ENCODE assay signal across 12 cellular contexts in genomic region chr17:15258113-15258512, GRCh38. TPM values are rescaled to one million over a fixed set of nuclear protein-coding genes. Genes with fewer than 3 reads are reported as not detected.
DNase-seq lines count a peak whose midpoint lies in the region; ATAC-seq and TF ChIP-seq lines count a peak whose summit lies in the region.
"Had no signal": no experiment of that assay in that cellular context is flagged by ENCODE, and none has a peak within 500 bp of the region (broad histone marks: within the 10 kb centered on the region; RNA-seq: fewer than 3 reads in every experiment).

No MANE protein-coding gene starts in this region.

- intact Hi-C loops in left ventricle myocardium inferior (cut with micrococcal nuclease) (no loop called here), left ventricle myocardium superior (cut with micrococcal nuclease) (no loop called here), vagina (cut with DNase I) (no loop called here)

- H3K9me2 ChIP-seq in hepatocyte (replicated peaks; ENCODE audit: insufficient read depth), result no peaks in the 10 kb centered on the region

- 95% methylated on average over 4 of the region's 4 CpGs for WGBS in hepatocyte (ENCODE audit: low lambda C conversion rate, missing lambda C conversion rate)

- peaks cover 36% of the 10 kb centered on the region for H4K20me1 ChIP-seq in hepatocyte (ENCODE audit: insufficient read depth, poor library complexity, severe bottlenecking)

- peak overlapping the region; percentile 35 for H3K9ac ChIP-seq in skeletal muscle satellite cell (ENCODE audit: low read depth, low read length)

- no peaks in the 10 kb centered on the region for H3K9me3 ChIP-seq in left ventricle myocardium inferior (replicated peaks)
- H3K9me3 ChIP-seq in hepatocyte (ENCODE audit: low read depth), result no peaks in the 10 kb centered on the region
- H3K9me3 ChIP-seq in skeletal muscle satellite cell (replicated peaks; ENCODE audit: low read length), result no peaks in the 10 kb centered on the region
- H3K9me3 ChIP-seq in vagina, result no peaks in the 10 kb centered on the region
- H3K9me3 ChIP-seq: A549, adrenal gland had no signal

- H3K36me3 ChIP-seq in left ventricle myocardium inferior (peaks cover 66% of the 10 kb centered on the region), hepatocyte (replicated peaks; ENCODE audit: insufficient read depth, low read depth) (no peaks in the 10 kb centered on the region), skeletal muscle satellite cell (ENCODE audit: insufficient read depth, low read length) (peaks cover 50% of the 10 kb centered on the region), vagina (peaks cover 0 to 55% of the 10 kb centered on the region in 2 donors)

- H3K4me1 ChIP-seq in left ventricle myocardium inferior, result peaks cover 95% of the 10 kb centered on the region
- peaks cover 17% of the 10 kb centered on the region for H3K4me1 ChIP-seq in hepatocyte (ENCODE audit: insufficient read depth)
- peaks cover 44% of the 10 kb centered on the region for H3K4me1 ChIP-seq in skeletal muscle satellite cell (ENCODE audit: control insufficient read depth, insufficient read depth, low read length)
- H3K4me1 ChIP-seq in vagina, result peaks cover 72% of the 10 kb centered on the region

- DNase-seq in left ventricle myocardium inferior, result no peak
- DNase-seq in left ventricle myocardium superior, result no peak
- no peak for DNase-seq in hepatocyte (ENCODE audit: low spot score)
- DNase-seq in vagina (ENCODE audit: extremely low spot score in 2 of 2), result peak in 1 of 2 donors; percentile 83
- DNase-seq in KG1 (lab: John Stamatoyannopoulos, UW), result no peak
- no peak for DNase-seq in SIG-M5 (lab: John Stamatoyannopoulos, UW)

- H2AFZ ChIP-seq in hepatocyte, result no peak overlapping the region
- H2AFZ ChIP-seq: GM23338, PC-9 had no signal

- H3K27me3 ChIP-seq in left ventricle myocardium inferior (ENCODE audit: low read depth) (no peaks in the 10 kb centered on the region), hepatocyte (peaks cover 16% of the 10 kb centered on the region), skeletal muscle satellite cell (ENCODE audit: control insufficient read depth, insufficient read depth, low read length) (no peaks in the 10 kb centered on the region), vagina (no peaks in the 10 kb centered on the region)
- H3K27me3 ChIP-seq: adrenal gland had no signal

- H3K27ac ChIP-seq in left ventricle myocardium inferior (replicated peaks) (peak overlapping the region; percentile 99), hepatocyte (no peak overlapping the region), vagina (peak overlapping the region; percentile 90)
- H3K27ac ChIP-seq: A549, PC-9 had no signal

- no peak for TF ChIP-seq POLR2A in vagina (IDR thresholded peaks at IDR 0.05)

- ATAC-seq in left ventricle myocardium superior (no peak), HG02571 (IDR thresholded peaks at IDR 0.05; ENCODE audit: unreplicated experiment) (no peak)

- peak overlapping the region; percentile 93 for H3K4me2 ChIP-seq in hepatocyte
- peak overlapping the region; percentile 63 for H3K4me2 ChIP-seq in skeletal muscle satellite cell (ENCODE audit: low read length)
- H3K4me2 ChIP-seq: PC-9 had no signal

- peaks cover 42% of the 10 kb centered on the region for H3K79me2 ChIP-seq in hepatocyte

- H3K4me3 ChIP-seq in left ventricle myocardium inferior (peak overlapping the region; percentile 90), hepatocyte (no peak overlapping the region), skeletal muscle satellite cell (ENCODE audit: low read length) (no peak overlapping the region), vagina (peak overlapping the region; percentile 29 to 84)
- H3K4me3 ChIP-seq: A549, PC-9 had no signal

- TF ChIP-seq CTCF in left ventricle myocardium inferior (IDR thresholded peaks at IDR 0.05; ENCODE audit: borderline replicate concordance) (no peak), hepatocyte (IDR thresholded peaks at IDR 0.05; ENCODE audit: poor library complexity) (no peak), vagina (IDR thresholded peaks at IDR 0.05) (no peak)

RNA-seq across cellular contexts. Expression of gene PMP22, which starts 7.0 kb away (rescaled TPM):
- total RNA-seq in left ventricle myocardium inferior, result 135 TPM
- 179 TPM for total RNA-seq in left ventricle myocardium superior
- 111 and 113 TPM in 2 replicates for total RNA-seq in hepatocyte
- polyA plus RNA-seq in hepatocyte, result 163 and 186 TPM in 2 replicates
- 60.6 and 73.8 TPM in 2 replicates for total RNA-seq in skeletal muscle satellite cell (2012; rRNA removed)
- 246 TPM for total RNA-seq in vagina

Comparison
In these comparisons a context has a peak if more than half of its experiments do, and no peak if none do; other contexts are left out.
1. H3K4me3 ChIP-seq: peak in left ventricle myocardium inferior (single experiment) and vagina (2 of 2); none in hepatocyte (single experiment) and skeletal muscle satellite cell (single experiment).